ENCODE assay signal across 1 cellular context in genomic region chr7:149028346-149029109, GRCh38.
TF ChIP-seq lines count a peak whose summit lies in the region.

A gene with protein sequence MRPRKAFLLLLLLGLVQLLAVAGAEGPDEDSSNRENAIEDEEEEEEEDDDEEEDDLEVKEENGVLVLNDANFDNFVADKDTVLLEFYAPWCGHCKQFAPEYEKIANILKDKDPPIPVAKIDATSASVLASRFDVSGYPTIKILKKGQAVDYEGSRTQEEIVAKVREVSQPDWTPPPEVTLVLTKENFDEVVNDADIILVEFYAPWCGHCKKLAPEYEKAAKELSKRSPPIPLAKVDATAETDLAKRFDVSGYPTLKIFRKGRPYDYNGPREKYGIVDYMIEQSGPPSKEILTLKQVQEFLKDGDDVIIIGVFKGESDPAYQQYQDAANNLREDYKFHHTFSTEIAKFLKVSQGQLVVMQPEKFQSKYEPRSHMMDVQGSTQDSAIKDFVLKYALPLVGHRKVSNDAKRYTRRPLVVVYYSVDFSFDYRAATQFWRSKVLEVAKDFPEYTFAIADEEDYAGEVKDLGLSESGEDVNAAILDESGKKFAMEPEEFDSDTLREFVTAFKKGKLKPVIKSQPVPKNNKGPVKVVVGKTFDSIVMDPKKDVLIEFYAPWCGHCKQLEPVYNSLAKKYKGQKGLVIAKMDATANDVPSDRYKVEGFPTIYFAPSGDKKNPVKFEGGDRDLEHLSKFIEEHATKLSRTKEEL (minus strand): TSS chr7:149028505. CDS start chr7:149028408, 97 bp downstream.

TF ChIP-seq in HEK293, 187 proteins besides CTCF, POLR2A, EP300 and RAD21 (continued from another document and continues in another):
- TF ChIP-seq, protein P1, sequence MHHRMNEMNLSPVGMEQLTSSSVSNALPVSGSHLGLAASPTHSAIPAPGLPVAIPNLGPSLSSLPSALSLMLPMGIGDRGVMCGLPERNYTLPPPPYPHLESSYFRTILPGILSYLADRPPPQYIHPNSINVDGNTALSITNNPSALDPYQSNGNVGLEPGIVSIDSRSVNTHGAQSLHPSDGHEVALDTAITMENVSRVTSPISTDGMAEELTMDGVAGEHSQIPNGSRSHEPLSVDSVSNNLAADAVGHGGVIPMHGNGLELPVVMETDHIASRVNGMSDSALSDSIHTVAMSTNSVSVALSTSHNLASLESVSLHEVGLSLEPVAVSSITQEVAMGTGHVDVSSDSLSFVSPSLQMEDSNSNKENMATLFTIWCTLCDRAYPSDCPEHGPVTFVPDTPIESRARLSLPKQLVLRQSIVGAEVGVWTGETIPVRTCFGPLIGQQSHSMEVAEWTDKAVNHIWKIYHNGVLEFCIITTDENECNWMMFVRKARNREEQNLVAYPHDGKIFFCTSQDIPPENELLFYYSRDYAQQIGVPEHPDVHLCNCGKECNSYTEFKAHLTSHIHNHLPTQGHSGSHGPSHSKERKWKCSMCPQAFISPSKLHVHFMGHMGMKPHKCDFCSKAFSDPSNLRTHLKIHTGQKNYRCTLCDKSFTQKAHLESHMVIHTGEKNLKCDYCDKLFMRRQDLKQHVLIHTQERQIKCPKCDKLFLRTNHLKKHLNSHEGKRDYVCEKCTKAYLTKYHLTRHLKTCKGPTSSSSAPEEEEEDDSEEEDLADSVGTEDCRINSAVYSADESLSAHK (tag by site-specific recombination; IDR thresholded peaks at IDR 0.05): no peak
- no peak for TF ChIP-seq SCRT2 (tag by site-specific recombination; IDR thresholded peaks at IDR 0.05)
- TF ChIP-seq ZBTB20 (tag by site-specific recombination; IDR thresholded peaks at IDR 0.05): peak; percentile 76; the same call in 1 of the 2 replicates
- no peak for TF ChIP-seq ZNF830 (tag by site-specific recombination; IDR thresholded peaks at IDR 0.05; ENCODE audit: low read depth)
- TF ChIP-seq MEIS1 (CRISPR knock-in tag; IDR thresholded peaks at IDR 0.05; ENCODE audit: borderline replicate concordance): no peak
- TF ChIP-seq ZNF239 (tag by site-specific recombination; IDR thresholded peaks at IDR 0.05): no peak
- TF ChIP-seq ZNF530 (tag by site-specific recombination; IDR thresholded peaks at IDR 0.05; ENCODE audit: low read depth): no peak
- no peak for TF ChIP-seq ZNF202 (tag by site-specific recombination; IDR thresholded peaks at IDR 0.05; ENCODE audit: borderline replicate concordance)
- TF ChIP-seq ZNF133 (tag by site-specific recombination; IDR thresholded peaks at IDR 0.05): no peak
- TF ChIP-seq ZBTB6 (tag by site-specific recombination; IDR thresholded peaks at IDR 0.05): peak; percentile 88
- peak; percentile 54; the same call in 1 of the 2 replicates for TF ChIP-seq KLF16 (tag by site-specific recombination; IDR thresholded peaks at IDR 0.05)
- TF ChIP-seq ZNF394 (tag by site-specific recombination; IDR thresholded peaks at IDR 0.05; ENCODE audit: borderline replicate concordance): peak; percentile 12; the same call in 1 of the 2 replicates
- no peak for TF ChIP-seq ZNF701 (tag by site-specific recombination; IDR thresholded peaks at IDR 0.05)
- TF ChIP-seq ZNF433 (tag by site-specific recombination; IDR thresholded peaks at IDR 0.05; ENCODE audit: low read depth): no peak
- TF ChIP-seq ZNF26 (tag by site-specific recombination; IDR thresholded peaks at IDR 0.05): no peak
- no peak for TF ChIP-seq ZNF596 (tag by site-specific recombination; IDR thresholded peaks at IDR 0.05)
- TF ChIP-seq SETDB1 (IDR thresholded peaks at IDR 0.05; ENCODE audit: insufficient read length, low read length): peak; percentile 19
- no peak for TF ChIP-seq ZNF707 (tag by site-specific recombination; IDR thresholded peaks at IDR 0.05)
- TF ChIP-seq ZSCAN23 (tag by site-specific recombination; IDR thresholded peaks at IDR 0.05): no peak
- no peak for TF ChIP-seq ZNF777 (tag by site-specific recombination; IDR thresholded peaks at IDR 0.05; ENCODE audit: borderline replicate concordance)
- TF ChIP-seq HOXC10 (CRISPR knock-in tag; IDR thresholded peaks at IDR 0.05): no peak
- no peak for TF ChIP-seq ZNF513 (tag by site-specific recombination; IDR thresholded peaks at IDR 0.05)
- TF ChIP-seq HIC1 (tag by site-specific recombination; IDR thresholded peaks at IDR 0.05): peak; percentile 97
- no peak for TF ChIP-seq OVOL3 (tag by site-specific recombination; IDR thresholded peaks at IDR 0.05)
- 0 out of 2 replicates have a peak, but pooled peaks have one; percentile 18 for TF ChIP-seq ZFP69B (tag by site-specific recombination; IDR thresholded peaks at IDR 0.05)
- TF ChIP-seq ZNF548 (tag by site-specific recombination; IDR thresholded peaks at IDR 0.05): no peak
- TF ChIP-seq, protein P2, sequence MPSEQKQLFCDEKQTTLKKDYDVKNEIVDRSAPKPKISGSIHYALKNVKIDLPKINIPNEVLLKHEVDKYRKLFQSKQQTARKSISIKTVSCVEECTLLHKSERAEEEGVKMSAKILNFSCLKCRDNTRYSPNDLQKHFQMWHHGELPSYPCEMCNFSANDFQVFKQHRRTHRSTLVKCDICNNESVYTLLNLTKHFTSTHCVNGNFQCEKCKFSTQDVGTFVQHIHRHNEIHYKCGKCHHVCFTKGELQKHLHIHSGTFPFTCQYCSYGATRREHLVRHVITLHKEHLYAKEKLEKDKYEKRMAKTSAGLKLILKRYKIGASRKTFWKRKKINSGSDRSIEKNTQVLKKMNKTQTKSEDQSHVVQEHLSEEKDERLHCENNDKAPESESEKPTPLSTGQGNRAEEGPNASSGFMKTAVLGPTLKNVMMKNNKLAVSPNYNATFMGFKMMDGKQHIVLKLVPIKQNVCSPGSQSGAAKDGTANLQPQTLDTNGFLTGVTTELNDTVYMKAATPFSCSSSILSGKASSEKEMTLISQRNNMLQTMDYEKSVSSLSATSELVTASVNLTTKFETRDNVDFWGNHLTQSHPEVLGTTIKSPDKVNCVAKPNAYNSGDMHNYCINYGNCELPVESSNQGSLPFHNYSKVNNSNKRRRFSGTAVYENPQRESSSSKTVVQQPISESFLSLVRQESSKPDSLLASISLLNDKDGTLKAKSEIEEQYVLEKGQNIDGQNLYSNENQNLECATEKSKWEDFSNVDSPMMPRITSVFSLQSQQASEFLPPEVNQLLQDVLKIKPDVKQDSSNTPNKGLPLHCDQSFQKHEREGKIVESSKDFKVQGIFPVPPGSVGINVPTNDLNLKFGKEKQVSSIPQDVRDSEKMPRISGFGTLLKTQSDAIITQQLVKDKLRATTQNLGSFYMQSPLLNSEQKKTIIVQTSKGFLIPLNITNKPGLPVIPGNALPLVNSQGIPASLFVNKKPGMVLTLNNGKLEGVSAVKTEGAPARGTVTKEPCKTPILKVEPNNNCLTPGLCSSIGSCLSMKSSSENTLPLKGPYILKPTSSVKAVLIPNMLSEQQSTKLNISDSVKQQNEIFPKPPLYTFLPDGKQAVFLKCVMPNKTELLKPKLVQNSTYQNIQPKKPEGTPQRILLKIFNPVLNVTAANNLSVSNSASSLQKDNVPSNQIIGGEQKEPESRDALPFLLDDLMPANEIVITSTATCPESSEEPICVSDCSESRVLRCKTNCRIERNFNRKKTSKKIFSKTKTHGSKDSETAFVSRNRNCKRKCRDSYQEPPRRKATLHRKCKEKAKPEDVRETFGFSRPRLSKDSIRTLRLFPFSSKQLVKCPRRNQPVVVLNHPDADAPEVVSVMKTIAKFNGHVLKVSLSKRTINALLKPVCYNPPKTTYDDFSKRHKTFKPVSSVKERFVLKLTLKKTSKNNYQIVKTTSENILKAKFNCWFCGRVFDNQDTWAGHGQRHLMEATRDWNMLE (tag by site-specific recombination; conservative IDR thresholded peaks at IDR 0.05; ENCODE audit: low read depth): no peak
- no peak for TF ChIP-seq ZNF449 (tag by site-specific recombination; IDR thresholded peaks at IDR 0.05)
- no peak for TF ChIP-seq ZNF221 (tag by site-specific recombination; IDR thresholded peaks at IDR 0.05; ENCODE audit: borderline replicate concordance)
- TF ChIP-seq ZNF48 (tag by site-specific recombination; IDR thresholded peaks at IDR 0.05): no peak
- TF ChIP-seq OSR2 (tag by site-specific recombination; IDR thresholded peaks at IDR 0.05): no peak; the same call in none of the 2 replicates
- no peak for TF ChIP-seq ZNF350 (tag by site-specific recombination; IDR thresholded peaks at IDR 0.05)
- no peak for TF ChIP-seq ZNF623 (tag by site-specific recombination; IDR thresholded peaks at IDR 0.05)
- TF ChIP-seq, protein P3, sequence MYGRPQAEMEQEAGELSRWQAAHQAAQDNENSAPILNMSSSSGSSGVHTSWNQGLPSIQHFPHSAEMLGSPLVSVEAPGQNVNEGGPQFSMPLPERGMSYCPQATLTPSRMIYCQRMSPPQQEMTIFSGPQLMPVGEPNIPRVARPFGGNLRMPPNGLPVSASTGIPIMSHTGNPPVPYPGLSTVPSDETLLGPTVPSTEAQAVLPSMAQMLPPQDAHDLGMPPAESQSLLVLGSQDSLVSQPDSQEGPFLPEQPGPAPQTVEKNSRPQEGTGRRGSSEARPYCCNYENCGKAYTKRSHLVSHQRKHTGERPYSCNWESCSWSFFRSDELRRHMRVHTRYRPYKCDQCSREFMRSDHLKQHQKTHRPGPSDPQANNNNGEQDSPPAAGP (tag by site-specific recombination; IDR thresholded peaks at IDR 0.05): no peak; the same call in none of the 2 replicates
- TF ChIP-seq ZNF488 (tag by site-specific recombination; IDR thresholded peaks at IDR 0.05): no peak
- no peak; the same call in 1 of the 2 replicates for TF ChIP-seq ZNF639 (tag by site-specific recombination; IDR thresholded peaks at IDR 0.05)
- TF ChIP-seq HOXD13 (CRISPR knock-in tag; IDR thresholded peaks at IDR 0.05; ENCODE audit: borderline replicate concordance): no peak
